ENCODE assay signal across 26 cellular contexts in genomic region chrX:132861076-132861475, GRCh38.
"Had no signal": no experiment of that assay in that cellular context is flagged by ENCODE, and none has a peak within 500 bp of the region (broad histone marks: within the 10 kb centered on the region; RNA-seq: fewer than 3 reads in every experiment).

No MANE protein-coding gene starts in this region.

- H3K36me3 ChIP-seq: left lung, lower lobe of right lung, pancreas, prostate gland, sigmoid colon, spleen, suprapubic skin, thoracic aorta, tibial artery, upper lobe of right lung had no signal

- H3K9me3 ChIP-seq: left lung, lower lobe of right lung, pancreas, prostate gland, sigmoid colon, spleen, suprapubic skin, thoracic aorta, tibial artery, upper lobe of right lung had no signal

- DNase-seq: hypothalamus; immature natural killer cell; kidney; left colon; left lung; lower lobe of right lung; mammary epithelial cell; mesenchymal stem cell; naive thymus-derived CD8-positive, alpha-beta T cell; nucleus accumbens; pancreas; posterior cingulate gyrus; retina; right cardiac atrium; sigmoid colon; small intestine; spleen; stimulated activated CD4-positive, alpha-beta T cell treated with anti-CD3 and anti-CD28 coated beads, Interleukin-4, amount 100 ng/mL, for 24 hours; stimulated activated naive CD4-positive, alpha-beta T cell; tibial artery; trophoblast cell; upper lobe of right lung had no signal

- H3K27ac ChIP-seq: left lung, lower lobe of right lung, pancreas, prostate gland, sigmoid colon, spleen, suprapubic skin, thoracic aorta, tibial artery, upper lobe of right lung had no signal

- ATAC-seq: left colon; left lung; lower lobe of right lung; naive thymus-derived CD8-positive, alpha-beta T cell; pancreas; right cardiac atrium; stimulated activated effector memory CD8-positive, alpha-beta T cell treated with anti-CD3 and anti-CD28 coated beads, Interleukin-12 subunit alpha, Interleukin-12 subunit beta, amount 100 ng/mL, for 72 hours; upper lobe of right lung had no signal

- H3K4me1 ChIP-seq: left lung, lower lobe of right lung, pancreas, prostate gland, sigmoid colon, spleen, suprapubic skin, tibial artery, upper lobe of right lung had no signal

- H3K4me3 ChIP-seq: left lung, lower lobe of right lung, pancreas, prostate gland, sigmoid colon, spleen, suprapubic skin, thoracic aorta, tibial artery, upper lobe of right lung had no signal

- H3K27me3 ChIP-seq: left lung, sigmoid colon, spleen, suprapubic skin, tibial artery, upper lobe of right lung had no signal
